ENCODE assay signal across 9 cellular contexts in the genomic region with DNA sequence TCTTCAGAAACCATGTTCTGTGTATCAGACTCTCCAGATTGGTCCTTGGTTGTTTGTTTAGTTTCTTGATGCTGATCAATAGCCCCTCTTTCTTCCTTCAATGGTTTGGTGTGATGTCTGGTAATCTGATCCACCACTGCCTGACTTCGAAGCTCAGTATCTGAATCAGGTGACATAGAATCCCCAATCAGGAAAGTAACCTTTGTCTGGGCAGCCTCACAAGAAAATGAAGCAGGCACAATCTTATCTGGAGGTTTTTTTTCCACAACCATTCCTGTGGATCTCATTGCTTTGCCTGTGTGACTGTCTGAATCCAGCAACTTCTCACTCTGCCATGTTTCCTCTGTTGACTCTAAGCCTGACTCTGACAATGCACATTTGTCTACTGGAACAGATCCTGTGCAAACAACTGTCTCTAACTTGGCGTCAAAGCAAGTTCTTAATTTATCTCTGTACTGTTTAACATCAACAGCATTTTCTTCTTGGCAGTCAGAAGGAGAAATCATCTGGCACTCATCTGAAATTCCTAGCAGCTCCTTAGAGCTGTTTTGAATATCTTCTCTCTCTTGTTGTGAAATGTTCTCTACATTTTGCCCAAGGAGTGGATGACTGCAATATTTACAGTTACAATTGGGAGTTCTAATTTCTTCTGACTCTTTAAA. TPM values are rescaled to one million over a fixed set of nuclear protein-coding genes. Genes with fewer than 3 reads are reported as not detected.
DNase-seq lines count a peak whose midpoint lies in the region; ATAC-seq and TF ChIP-seq lines count a peak whose summit lies in the region.
"Had no signal": no experiment of that assay in that cellular context is flagged by ENCODE, and none has a peak within 500 bp of the region (broad histone marks: within the 10 kb centered on the region; RNA-seq: fewer than 3 reads in every experiment).

No MANE protein-coding gene starts in this region.

- peak; percentile 97 to 98 for ATAC-seq in right cardiac atrium
- ATAC-seq in HG03045 (IDR thresholded peaks at IDR 0.05; ENCODE audit: unreplicated experiment): no peak
- ATAC-seq in HG03571 (IDR thresholded peaks at IDR 0.05; ENCODE audit: unreplicated experiment): no peak

- H3K27ac ChIP-seq in right cardiac atrium (ENCODE audit: low read length) (peak overlapping the region; percentile 91), rectal smooth muscle tissue (ENCODE audit: low read depth, low read length) (peak overlapping the region; percentile 82)
- H3K27ac ChIP-seq: epithelial cell of prostate had no signal

- H3K36me3 Mint-ChIP-seq in activated CD4-positive, alpha-beta memory T cell treated with anti-CD3 and anti-CD28 coated beads for 36 hours: peaks cover 38% of the 10 kb centered on the region

- H3K9me3 ChIP-seq in adipocyte (ENCODE audit: control insufficient read depth, low read length) (no peaks in the 10 kb centered on the region), right cardiac atrium (ENCODE audit: control insufficient read depth, low read length) (no peaks in the 10 kb centered on the region)

- H3K4me3 ChIP-seq in adipocyte (ENCODE audit: low read length) (peak overlapping the region; percentile 66), right cardiac atrium (ENCODE audit: low read length) (no peak overlapping the region), rectal smooth muscle tissue (ENCODE audit: low read length) (no peak overlapping the region)

- in situ Hi-C loops in GM13977 (cut with MboI; ENCODE audit: low pct_unique_long_range_greater_than_20kb, low sequenced_read_pairs, unreplicated experiment): no loop called here

- intact Hi-C loops in right cardiac atrium (cut with DNase I): no loop called here
- intact Hi-C loops in activated CD4-positive, alpha-beta memory T cell treated with anti-CD3 and anti-CD28 coated beads for 36 hours (cut with micrococcal nuclease): no loop called here

- H3K4me1 Mint-ChIP-seq in activated CD4-positive, alpha-beta memory T cell treated with anti-CD3 and anti-CD28 coated beads for 36 hours (ENCODE audit: low read depth): peaks cover 25% of the 10 kb centered on the region

- WGBS in right cardiac atrium: 23% methylated on average over 2 of the region's 2 CpGs

- peaks cover 61% of the 10 kb centered on the region for H3K36me3 ChIP-seq in adipocyte (ENCODE audit: control insufficient read depth, insufficient read depth, low read length, severe bottlenecking)
- no peaks in the 10 kb centered on the region for H3K36me3 ChIP-seq in rectal smooth muscle tissue (ENCODE audit: control insufficient read depth, insufficient read depth, low read length)

- CTCF ChIA-PET in activated CD4-positive, alpha-beta memory T cell treated with anti-CD3 and anti-CD28 coated beads for 36 hours (lab: Charles Lee): interaction anchor here (0.9 kb wide), 1 partner anchor 82 kb away, joined by 4 read pairs; no protein-coding TSS in a partner anchor

- POLR2A ChIA-PET in activated CD4-positive, alpha-beta memory T cell treated with anti-CD3 and anti-CD28 coated beads for 36 hours (lab: Charles Lee): no interaction called here

- DNase-seq in EL (peak; percentile 14), adipocyte (ENCODE audit: low read depth) (peak; percentile 88), right cardiac atrium (no peak), GM13977 (ENCODE audit: low spot score) (no peak)
- no peak for DNase-seq in activated CD4-positive, alpha-beta memory T cell treated with anti-CD3 and anti-CD28 coated beads for 36 hours

- H3K4me1 ChIP-seq in adipocyte (ENCODE audit: control insufficient read depth, insufficient read depth, low read length): peaks cover 64% of the 10 kb centered on the region
- peaks cover 8% of the 10 kb centered on the region for H3K4me1 ChIP-seq in right cardiac atrium (ENCODE audit: control insufficient read depth, insufficient read depth, low read length)
- peaks cover 24% of the 10 kb centered on the region for H3K4me1 ChIP-seq in rectal smooth muscle tissue (ENCODE audit: control insufficient read depth, insufficient read depth, low read length)

- H3K9ac ChIP-seq in adipocyte (ENCODE audit: low read length) (peak overlapping the region; percentile 84), rectal smooth muscle tissue (ENCODE audit: low read length) (no peak overlapping the region)

- no peak overlapping the region for H3K27ac Mint-ChIP-seq in activated CD4-positive, alpha-beta memory T cell treated with anti-CD3 and anti-CD28 coated beads for 36 hours

- H3K4me3 Mint-ChIP-seq in activated CD4-positive, alpha-beta memory T cell treated with anti-CD3 and anti-CD28 coated beads for 36 hours: no peak overlapping the region

- H3K27me3 Mint-ChIP-seq in activated CD4-positive, alpha-beta memory T cell treated with anti-CD3 and anti-CD28 coated beads for 36 hours: no peaks in the 10 kb centered on the region

- no peaks in the 10 kb centered on the region for H3K27me3 ChIP-seq in adipocyte (replicated peaks; ENCODE audit: control insufficient read depth, insufficient read depth, low read length)
- no peaks in the 10 kb centered on the region for H3K27me3 ChIP-seq in right cardiac atrium (ENCODE audit: control insufficient read depth, insufficient read depth)
- H3K27me3 ChIP-seq in rectal smooth muscle tissue (ENCODE audit: control insufficient read depth, insufficient read depth, low read length): no peaks in the 10 kb centered on the region

- no peak for TF ChIP-seq CTCF in GM13977 (IDR thresholded peaks at IDR 0.05; ENCODE audit: extremely low read depth, insufficient read depth, missing control alignments)

- no peaks in the 10 kb centered on the region for H3K9me3 Mint-ChIP-seq in activated CD4-positive, alpha-beta memory T cell treated with anti-CD3 and anti-CD28 coated beads for 36 hours

RNA-seq across cellular contexts. Expression of a gene that starts 37.1 kb away (rescaled TPM):
- 10 to 100 TPM; 12.2 to 16.3 (median 13.4) TPM for total RNA-seq in right cardiac atrium
- 2.7 TPM for polyA plus RNA-seq in right cardiac atrium
- 10 to 100 TPM; 26.7 to 31.3 TPM for total RNA-seq in activated CD4-positive, alpha-beta memory T cell treated with anti-CD3 and anti-CD28 coated beads for 36 hours

Comparison
In these comparisons a context has a peak if more than half of its experiments do, and no peak if none do; other contexts are left out.
1. DNase-seq: peak in EL (single experiment) and adipocyte (single experiment); none in right cardiac atrium (0 of 3), GM13977 (single experiment) and activated CD4-positive, alpha-beta memory T cell treated with anti-CD3 and anti-CD28 coated beads for 36 hours (single experiment).
2. ATAC-seq: peak in right cardiac atrium (2 of 2); none in HG03045 (single experiment) and HG03571 (single experiment).